13 cellular contexts compared by ENCODE assay signal in the genomic region with DNA sequence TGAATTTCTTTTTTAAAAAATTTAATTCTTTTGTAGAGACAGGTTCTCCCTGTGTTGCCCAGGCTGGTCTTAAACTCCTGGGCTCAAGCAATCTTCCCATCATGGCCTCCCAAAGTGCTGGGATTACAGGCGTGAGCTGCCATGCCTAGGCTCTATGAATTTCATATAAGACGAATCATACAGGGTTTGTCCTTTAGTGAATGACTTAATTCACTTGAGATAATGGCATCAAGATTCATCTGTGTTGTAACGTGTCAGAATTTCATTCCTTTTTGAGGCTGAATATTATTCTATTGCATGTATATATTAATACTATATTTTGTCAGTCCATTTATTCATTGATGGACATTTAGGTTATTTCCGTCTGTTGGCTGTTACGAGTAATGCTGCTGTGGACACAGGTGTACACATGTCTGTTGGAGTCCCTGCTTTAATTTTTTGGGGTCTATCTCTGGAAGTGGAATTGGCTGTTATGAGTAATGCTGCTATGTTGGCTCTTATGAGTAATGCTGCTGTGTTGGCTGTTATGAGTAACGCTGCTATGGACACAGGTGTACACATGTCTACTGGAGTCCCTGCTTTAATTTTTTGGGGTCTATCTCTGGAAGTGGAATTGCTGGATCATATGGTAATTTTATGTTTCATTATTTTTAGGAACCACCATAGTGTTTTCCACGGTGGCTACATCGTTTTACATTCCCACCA.
DNase-seq lines count a peak whose midpoint lies in the region; ATAC-seq lines count a peak whose summit lies in the region.
"Had no signal": no experiment of that assay in that cellular context is flagged by ENCODE, and none has a peak within 500 bp of the region (broad histone marks: within the 10 kb centered on the region; RNA-seq: fewer than 3 reads in every experiment).

No MANE protein-coding gene starts in this region.

- intact Hi-C loops in sciatic nerve (cut with DNase I) = no loop called here

- H3K4me3 Mint-ChIP-seq in activated T-helper 17 cell treated with anti-CD3 and anti-CD28 coated beads, Interleukin-2, amount 50 U/mL, for 72 hours = no peak overlapping the region
- H3K4me3 Mint-ChIP-seq: mesothelial cell of epicardium had no signal

- DNase-seq in ELR (ENCODE audit: low read depth) (peak; percentile 69), kidney glomerular epithelial cell (lab: John Stamatoyannopoulos, UW) (peak; percentile 12), NOMO-1 treated with dmso at 0.1 percent for 144 hours (lab: John Stamatoyannopoulos, UW; ENCODE audit: unreplicated experiment) (no peak), cerebellum (ENCODE audit: low spot score) (no peak), sciatic nerve (ENCODE audit: low spot score) (no peak)
- no peak for DNase-seq in effector CD4-positive, alpha-beta T cell
- DNase-seq: activated gamma-delta T cell, BE2C, NCI-H1092, substantia nigra had no signal

- no peaks in the 10 kb centered on the region for H3K36me3 Mint-ChIP-seq in activated T-helper 17 cell treated with anti-CD3 and anti-CD28 coated beads, Interleukin-2, amount 50 U/mL, for 72 hours (ENCODE audit: low read depth)
- H3K36me3 Mint-ChIP-seq: mesothelial cell of epicardium had no signal

- no peak overlapping the region for H3K27ac Mint-ChIP-seq in activated T-helper 17 cell treated with anti-CD3 and anti-CD28 coated beads, Interleukin-2, amount 50 U/mL, for 72 hours
- H3K27ac Mint-ChIP-seq: mesothelial cell of epicardium had no signal

- ATAC-seq in HG03354 (IDR thresholded peaks at IDR 0.05; ENCODE audit: poor library complexity, severe bottlenecking, unreplicated experiment) (peak; percentile 72), sciatic nerve (no peak)
- peak; percentile 56 for ATAC-seq in activated T-helper 17 cell treated with anti-CD3 and anti-CD28 coated beads, Interleukin-2, amount 50 U/mL, for 72 hours (replicated peaks)

- H3K4me1 Mint-ChIP-seq in activated T-helper 17 cell treated with anti-CD3 and anti-CD28 coated beads, Interleukin-2, amount 50 U/mL, for 72 hours = peaks cover 18% of the 10 kb centered on the region

- no peaks in the 10 kb centered on the region for H3K27me3 Mint-ChIP-seq in activated T-helper 17 cell treated with anti-CD3 and anti-CD28 coated beads, Interleukin-2, amount 50 U/mL, for 72 hours

- H3K9me3 Mint-ChIP-seq in activated T-helper 17 cell treated with anti-CD3 and anti-CD28 coated beads, Interleukin-2, amount 50 U/mL, for 72 hours = no peaks in the 10 kb centered on the region
- H3K9me3 Mint-ChIP-seq: mesothelial cell of epicardium had no signal

Comparison
In these comparisons a context has a peak if more than half of its experiments do, and no peak if none do; other contexts are left out.
1. DNase-seq: peak in ELR (single experiment) and kidney glomerular epithelial cell (single experiment); none in NOMO-1 treated with dmso at 0.1 percent for 144 hours (single experiment), cerebellum (single experiment), sciatic nerve (single experiment) and effector CD4-positive, alpha-beta T cell (single experiment).